ENCODE assay signal across 39 cellular contexts in the genomic region with DNA sequence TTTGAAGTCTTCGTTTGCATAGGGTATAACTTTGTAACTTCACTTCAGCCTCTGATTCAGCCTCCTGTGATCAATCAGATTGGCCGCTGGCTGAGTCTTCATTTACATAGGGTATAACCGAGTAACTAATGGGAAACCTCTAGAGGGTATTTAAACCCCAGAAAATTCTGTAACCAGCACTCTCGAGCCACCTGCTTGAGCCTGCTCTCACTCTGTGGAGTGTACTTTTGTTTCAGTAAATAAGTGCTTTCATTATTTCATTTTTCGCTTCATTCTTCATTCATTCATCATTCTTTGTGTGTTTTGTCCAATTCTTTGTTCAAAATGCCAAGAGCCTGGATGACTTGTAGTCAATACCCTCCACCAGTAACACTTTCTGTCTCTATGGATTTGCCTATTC. TPM values are rescaled to one million over a fixed set of nuclear protein-coding genes. Genes with fewer than 3 reads are reported as not detected.
"Had no signal": no experiment of that assay in that cellular context is flagged by ENCODE, and none has a peak within 500 bp of the region (broad histone marks: within the 10 kb centered on the region; RNA-seq: fewer than 3 reads in every experiment).

No MANE protein-coding gene starts in this region.

- H3K4me3 Mint-ChIP-seq: activated CD4-positive, alpha-beta memory T cell treated with anti-CD3 and anti-CD28 coated beads, Interleukin-2, amount 10 ng/mL, durations not matched to agents 7 days and 5 days; activated CD4-positive, alpha-beta T cell treated with anti-CD3 and anti-CD28 coated beads for 36 hours; activated CD4-positive, alpha-beta T cell treated with anti-CD3 and anti-CD28 coated beads, Interleukin-2, amount 10 ng/mL, durations not matched to agents 7 days and 5 days; activated CD8-positive, alpha-beta memory T cell treated with anti-CD3 and anti-CD28 coated beads, Interleukin-2, amount 10 ng/mL, durations not matched to agents 7 days and 5 days; activated CD8-positive, alpha-beta T cell treated with anti-CD3 and anti-CD28 coated beads, Interleukin-2, amount 10 ng/mL, durations not matched to agents 7 days and 5 days; activated naive CD4-positive, alpha-beta T cell treated with anti-CD3 and anti-CD28 coated beads for 36 hours; activated naive CD8-positive, alpha-beta T cell treated with anti-CD3 and anti-CD28 coated beads for 36 hours; activated T-cell treated with anti-CD3 and anti-CD28 coated beads, Interleukin-2, amount 50 U/mL, for 24 hours; activated T-helper 1 cell treated with anti-CD3 and anti-CD28 coated beads, Interleukin-12 subunit alpha, Interleukin-12 subunit beta, Interleukin-2, Interleukin-4 antibody, amounts not matched to agents 30 ng/mL and 10 ng/mL and 1 ng/mL, durations not matched to agents 14 hours and 24 hours and 36 hours; activated T-helper 17 cell treated with anti-CD3 and anti-CD28 coated beads, Interleukin-2, amount 50 U/mL, for 72 hours; T-helper 1 cell treated with Interleukin-12 subunit alpha and Interleukin-12 subunit beta and Interleukin-4 antibody, amounts not matched to agents 30 μg/mL and 1 μg/mL, for 36 hours; T-helper 2 cell treated with Interferon-gamma antibody and Interleukin-4, amounts not matched to agents 5 μg/mL and 100 μg/mL, for 36 hours; WTC11 had no signal

- H3K9me3 ChIP-seq: adrenal gland, body of pancreas had no signal

- DNase-seq: activated CD4-positive, alpha-beta memory T cell treated with anti-CD3 and anti-CD28 coated beads, Interleukin-2, amount 10 ng/mL, durations not matched to agents 7 days and 5 days; activated CD4-positive, alpha-beta T cell treated with anti-CD3 and anti-CD28 coated beads for 1 hour; activated CD4-positive, alpha-beta T cell treated with anti-CD3 and anti-CD28 coated beads for 36 hours; activated CD4-positive, alpha-beta T cell treated with anti-CD3 and anti-CD28 coated beads for 48 hours; activated CD4-positive, alpha-beta T cell treated with anti-CD3 and anti-CD28 coated beads, Interleukin-2, amount 10 ng/mL, durations not matched to agents 7 days and 5 days; activated CD4-positive, alpha-beta T cell treated with anti-CD3 and anti-CD28 coated beads, Interleukin-2, amount 50 U/mL, for 48 hours; activated CD4-positive, CD25-positive, alpha-beta regulatory T cell; activated CD8-positive, alpha-beta memory T cell treated with anti-CD3 and anti-CD28 coated beads for 24 hours; activated CD8-positive, alpha-beta memory T cell treated with anti-CD3 and anti-CD28 coated beads, Interleukin-2, amount 10 ng/mL, durations not matched to agents 7 days and 5 days; activated CD8-positive, alpha-beta memory T cell treated with anti-CD3 and anti-CD28 coated beads, Interleukin-2, amount 50 U/mL, for 48 hours; activated CD8-positive, alpha-beta T cell treated with anti-CD3 and anti-CD28 coated beads, Interleukin-2, amount 10 ng/mL, durations not matched to agents 7 days and 5 days; activated effector memory CD4-positive, alpha-beta T cell treated with anti-CD3 and anti-CD28 coated beads, Interleukin-2, amount 50 U/mL, for 16 hours; activated gamma-delta T cell treated with Interleukin-2 at 50 U/mL for 16 hours; activated naive CD4-positive, alpha-beta T cell; activated naive CD4-positive, alpha-beta T cell treated with anti-CD3 and anti-CD28 coated beads for 36 hours; activated naive CD4-positive, alpha-beta T cell treated with anti-CD3 and anti-CD28 coated beads, Interleukin-2, amount 50 U/mL, for 16 hours; activated naive CD8-positive, alpha-beta T cell treated with anti-CD3 and anti-CD28 coated beads for 36 hours; activated T-cell treated with anti-CD3 and anti-CD28 coated beads, Interleukin-2, amount 50 U/mL, for 24 hours; activated T-cell treated with anti-CD3 and anti-CD28 coated beads, Interleukin-2, amount 50 U/mL, for 48 hours; adrenal gland; amniotic stem cell; aorta; body of pancreas; brain microvascular endothelial cell; central memory CD4-positive, alpha-beta T cell; T-helper 2 cell; T-helper 9 cell; WERI-Rb-1 had no signal

- H3K27me3 ChIP-seq: adrenal gland, body of pancreas, brain microvascular endothelial cell, breast epithelium had no signal

- H3K27me3 Mint-ChIP-seq: activated CD4-positive, alpha-beta memory T cell treated with anti-CD3 and anti-CD28 coated beads, Interleukin-2, amount 10 ng/mL, durations not matched to agents 7 days and 5 days; activated CD4-positive, alpha-beta T cell treated with anti-CD3 and anti-CD28 coated beads for 36 hours; activated CD4-positive, alpha-beta T cell treated with anti-CD3 and anti-CD28 coated beads, Interleukin-2, amount 10 ng/mL, durations not matched to agents 7 days and 5 days; activated CD8-positive, alpha-beta memory T cell treated with anti-CD3 and anti-CD28 coated beads, Interleukin-2, amount 10 ng/mL, durations not matched to agents 7 days and 5 days; activated naive CD8-positive, alpha-beta T cell treated with anti-CD3 and anti-CD28 coated beads for 36 hours; activated T-cell treated with anti-CD3 and anti-CD28 coated beads, Interleukin-2, amount 50 U/mL, for 24 hours; activated T-helper 17 cell treated with anti-CD3 and anti-CD28 coated beads, Interleukin-2, amount 50 U/mL, for 72 hours had no signal

- H3K4me1 ChIP-seq: adrenal gland, body of pancreas, breast epithelium had no signal

- H3K36me3 ChIP-seq: adrenal gland, brain microvascular endothelial cell, breast epithelium, WERI-Rb-1 had no signal

- H3K27ac ChIP-seq: adrenal gland, body of pancreas, brain microvascular endothelial cell, breast epithelium, WERI-Rb-1 had no signal

- H3K27ac Mint-ChIP-seq: activated CD4-positive, alpha-beta memory T cell treated with anti-CD3 and anti-CD28 coated beads, Interleukin-2, amount 10 ng/mL, durations not matched to agents 7 days and 5 days; activated CD4-positive, alpha-beta T cell treated with anti-CD3 and anti-CD28 coated beads for 36 hours; activated CD4-positive, alpha-beta T cell treated with anti-CD3 and anti-CD28 coated beads, Interleukin-2, amount 10 ng/mL, durations not matched to agents 7 days and 5 days; activated CD8-positive, alpha-beta memory T cell treated with anti-CD3 and anti-CD28 coated beads, Interleukin-2, amount 10 ng/mL, durations not matched to agents 7 days and 5 days; activated CD8-positive, alpha-beta T cell treated with anti-CD3 and anti-CD28 coated beads, Interleukin-2, amount 10 ng/mL, durations not matched to agents 7 days and 5 days; activated naive CD4-positive, alpha-beta T cell treated with anti-CD3 and anti-CD28 coated beads for 36 hours; activated naive CD4-positive, alpha-beta T cell treated with anti-CD3 and anti-CD28 coated beads, Interleukin-2, amount 50 U/mL, for 72 hours; activated naive CD8-positive, alpha-beta T cell treated with anti-CD3 and anti-CD28 coated beads for 36 hours; activated T-cell treated with anti-CD3 and anti-CD28 coated beads, Interleukin-2, amount 50 U/mL, for 24 hours; activated T-helper 1 cell treated with anti-CD3 and anti-CD28 coated beads, Interleukin-12 subunit alpha, Interleukin-12 subunit beta, Interleukin-2, Interleukin-4 antibody, amounts not matched to agents 30 ng/mL and 10 ng/mL and 1 ng/mL, durations not matched to agents 14 hours and 24 hours and 36 hours; activated T-helper 17 cell treated with anti-CD3 and anti-CD28 coated beads, Interleukin-2, amount 50 U/mL, for 72 hours; T-helper 1 cell treated with Interleukin-12 subunit alpha and Interleukin-12 subunit beta and Interleukin-4 antibody, amounts not matched to agents 30 μg/mL and 1 μg/mL, for 36 hours; T-helper 2 cell treated with Interferon-gamma antibody and Interleukin-4, amounts not matched to agents 5 μg/mL and 100 μg/mL, for 36 hours; WTC11 had no signal

- H3K4me3 ChIP-seq: body of pancreas, breast epithelium had no signal

- H3K36me3 Mint-ChIP-seq: activated CD8-positive, alpha-beta memory T cell treated with anti-CD3 and anti-CD28 coated beads, Interleukin-2, amount 10 ng/mL, durations not matched to agents 7 days and 5 days; activated naive CD4-positive, alpha-beta T cell treated with anti-CD3 and anti-CD28 coated beads, Interleukin-2, amount 50 U/mL, for 72 hours; activated naive CD8-positive, alpha-beta T cell treated with anti-CD3 and anti-CD28 coated beads for 36 hours had no signal

- H3K4me1 Mint-ChIP-seq: activated CD4-positive, alpha-beta memory T cell treated with anti-CD3 and anti-CD28 coated beads, Interleukin-2, amount 10 ng/mL, durations not matched to agents 7 days and 5 days; activated CD4-positive, alpha-beta T cell treated with anti-CD3 and anti-CD28 coated beads for 36 hours; activated CD4-positive, alpha-beta T cell treated with anti-CD3 and anti-CD28 coated beads, Interleukin-2, amount 10 ng/mL, durations not matched to agents 7 days and 5 days; activated CD8-positive, alpha-beta memory T cell treated with anti-CD3 and anti-CD28 coated beads, Interleukin-2, amount 10 ng/mL, durations not matched to agents 7 days and 5 days; activated naive CD8-positive, alpha-beta T cell treated with anti-CD3 and anti-CD28 coated beads for 36 hours; activated T-helper 17 cell treated with anti-CD3 and anti-CD28 coated beads, Interleukin-2, amount 50 U/mL, for 72 hours; WTC11 had no signal

- FAIRE-seq: astrocyte, colon, TTC549 had no signal

- ATAC-seq: activated CD4-positive, alpha-beta T cell treated with anti-CD3 and anti-CD28 coated beads for 36 hours; activated CD4-positive, CD25-positive, alpha-beta regulatory T cell treated with anti-CD3 and anti-CD28 coated beads, Interleukin-2, amount 50 U/mL, for 24 hours; activated CD8-positive, alpha-beta memory T cell treated with anti-CD3 and anti-CD28 coated beads, Interleukin-2, amount 10 ng/mL, durations not matched to agents 7 days and 5 days; activated CD8-positive, alpha-beta T cell treated with anti-CD3 and anti-CD28 coated beads, Interleukin-2, amount 10 ng/mL, durations not matched to agents 7 days and 5 days; activated naive CD4-positive, alpha-beta T cell treated with anti-CD3 and anti-CD28 coated beads, Interleukin-2, amount 50 U/mL, for 72 hours; activated T-helper 17 cell treated with anti-CD3 and anti-CD28 coated beads, Interleukin-2, amount 50 U/mL, for 72 hours; body of pancreas; WTC11 had no signal

RNA-seq across cellular contexts. Expression of a gene that starts 56.4 kb away (rescaled TPM):
- total RNA-seq: activated CD4-positive, alpha-beta memory T cell treated with anti-CD3 and anti-CD28 coated beads, Interleukin-2, amount 10 ng/mL, durations not matched to agents 7 days and 5 days; activated CD4-positive, alpha-beta T cell treated with anti-CD3 and anti-CD28 coated beads for 36 hours; activated CD4-positive, alpha-beta T cell treated with anti-CD3 and anti-CD28 coated beads, Interleukin-2, amount 10 ng/mL, durations not matched to agents 7 days and 5 days; activated CD8-positive, alpha-beta memory T cell treated with anti-CD3 and anti-CD28 coated beads, Interleukin-2, amount 10 ng/mL, durations not matched to agents 7 days and 5 days; activated CD8-positive, alpha-beta T cell treated with anti-CD3 and anti-CD28 coated beads, Interleukin-2, amount 10 ng/mL, durations not matched to agents 7 days and 5 days; activated naive CD4-positive, alpha-beta T cell treated with anti-CD3 and anti-CD28 coated beads for 36 hours; activated naive CD4-positive, alpha-beta T cell treated with anti-CD3 and anti-CD28 coated beads, Interleukin-2, amount 50 U/mL, for 72 hours; activated naive CD8-positive, alpha-beta T cell treated with anti-CD3 and anti-CD28 coated beads for 36 hours; activated T-helper 1 cell treated with anti-CD3 and anti-CD28 coated beads, Interleukin-12 subunit alpha, Interleukin-12 subunit beta, Interleukin-2, Interleukin-4 antibody, amounts not matched to agents 30 ng/mL and 10 ng/mL and 1 ng/mL, durations not matched to agents 14 hours and 24 hours and 36 hours; activated T-helper 17 cell treated with anti-CD3 and anti-CD28 coated beads, Interleukin-2, amount 50 U/mL, for 72 hours had no signal
